ENCODE assay signal across 24 cellular contexts in genomic region chr14:37936971-37937370, GRCh38.
DNase-seq lines count a peak whose midpoint lies in the region; ATAC-seq, FAIRE-seq and TF ChIP-seq lines count a peak whose summit lies in the region.
"Had no signal": no experiment of that assay in that cellular context is flagged by ENCODE, and none has a peak within 500 bp of the region (broad histone marks: within the 10 kb centered on the region; RNA-seq: fewer than 3 reads in every experiment).

No MANE protein-coding gene starts in this region.

- CTCF ChIA-PET in endothelial cell of umbilical vein (lab: Charles Lee), result interaction anchor here (1.4 kb wide), 1 partner anchor 9 kb away, joined by 4 read pairs; no protein-coding TSS in a partner anchor

- TF ChIP-seq POLR2A in endothelial cell of umbilical vein (IDR thresholded peaks at IDR 0.05; ENCODE audit: low read depth, low read length), result no peak

- H3K9me3 ChIP-seq in endothelial cell of umbilical vein (replicated peaks; ENCODE audit: control insufficient read depth, insufficient read depth, low read length), result no peaks in the 10 kb centered on the region
- H3K9me3 ChIP-seq: A549; BE2C; BLaER1 treated with 17β-estradiol and CSF1 and Interleukin-3, amounts not matched to agents 10 nM and 100 nM had no signal

- no peak overlapping the region for H3K27ac Mint-ChIP-seq in GM23338
- H3K27ac Mint-ChIP-seq in progenitor cell of endocrine pancreas, result peak overlapping the region; percentile 53
- H3K27ac Mint-ChIP-seq in glutamatergic neuron (ENCODE audit: unreplicated experiment), result no peak overlapping the region
- H3K27ac Mint-ChIP-seq: CD14-positive monocyte; CD4-positive, alpha-beta T cell; CD8-positive, alpha-beta memory T cell; H9 had no signal

- DNase-seq in GM23338 (ENCODE audit: low spot score) (no peak), endothelial cell of umbilical vein (ENCODE audit: low read depth, low spot score) (no peak), progenitor cell of endocrine pancreas (ENCODE audit: low spot score, unreplicated experiment) (no peak), RCC 7860 (ENCODE audit: low spot score) (no peak), glutamatergic neuron (no peak)
- DNase-seq: 8988T; ACHN; AML-193; BE2C; Calu3; CD4-positive, alpha-beta T cell; CD8-positive, alpha-beta memory T cell; DMS53; DND-41; GM23248; H9 had no signal

- H3K9me1 ChIP-seq in endothelial cell of umbilical vein (replicated peaks; ENCODE audit: control insufficient read depth, extremely low read depth, insufficient read depth, low read length), result no peaks in the 10 kb centered on the region

- dilution Hi-C loops in endothelial cell of umbilical vein (cut with MboI; ENCODE audit: extremely low pct_ligation_motif_present, low sequenced_read_pairs), result no loop called here

- ATAC-seq in GM23338, result no peak
- ATAC-seq in HG03342 (IDR thresholded peaks at IDR 0.05; ENCODE audit: unreplicated experiment), result no peak
- ATAC-seq: A549, HCT116 had no signal

- no TSS peak for BruUV-seq in endothelial cell of umbilical vein (replicated peaks; lab: Mats Ljungman, UMichigan)

- H3K27me3 ChIP-seq in GM23338 (ENCODE audit: insufficient read depth) (no peaks in the 10 kb centered on the region), endothelial cell of umbilical vein (ENCODE audit: control insufficient read depth in 2 of 2, insufficient read depth in 2 of 2, low read length in 2 of 2) (no peaks in the 10 kb centered on the region)
- H3K27me3 ChIP-seq: BE2C; BLaER1 treated with 17β-estradiol and CSF1 and Interleukin-3, amounts not matched to agents 10 nM and 100 nM had no signal

- H3K79me2 ChIP-seq in GM23338 (replicated peaks; ENCODE audit: insufficient read depth) (no peaks in the 10 kb centered on the region), endothelial cell of umbilical vein (ENCODE audit: control insufficient read depth, insufficient read depth, low read length) (no peaks in the 10 kb centered on the region)

- H4K20me1 ChIP-seq in GM23338 (replicated peaks; ENCODE audit: insufficient read depth) (no peaks in the 10 kb centered on the region), endothelial cell of umbilical vein (replicated peaks; ENCODE audit: control insufficient read depth, extremely low read depth, insufficient read depth, low read length) (no peaks in the 10 kb centered on the region)
- H4K20me1 ChIP-seq: BLaER1 treated with 17β-estradiol and CSF1 and Interleukin-3, amounts not matched to agents 10 nM and 100 nM had no signal

- H3K4me2 ChIP-seq in GM23338 (no peak overlapping the region), endothelial cell of umbilical vein (ENCODE audit: insufficient read depth, low read length) (no peak overlapping the region)
- H3K4me2 ChIP-seq: A549; BLaER1 treated with 17β-estradiol and CSF1 and Interleukin-3, amounts not matched to agents 10 nM and 100 nM had no signal

- H3K36me3 ChIP-seq in GM23338 (ENCODE audit: insufficient read depth) (no peaks in the 10 kb centered on the region), endothelial cell of umbilical vein (ENCODE audit: control insufficient read depth in 2 of 2, extremely low read depth in 1 of 2, insufficient read depth in 2 of 2, low read length in 2 of 2) (no peaks in the 10 kb centered on the region)
- H3K36me3 ChIP-seq: BE2C; BLaER1 treated with 17β-estradiol and CSF1 and Interleukin-3, amounts not matched to agents 10 nM and 100 nM had no signal

- H3K9ac ChIP-seq in endothelial cell of umbilical vein (replicated peaks; ENCODE audit: extremely low read depth, insufficient read depth, low read length), result no peak overlapping the region
- H3K9ac ChIP-seq: BLaER1 treated with 17β-estradiol and CSF1 and Interleukin-3, amounts not matched to agents 10 nM and 100 nM; GM23248 had no signal

- TF ChIP-seq CTCF in GM23338 (conservative IDR thresholded peaks at IDR 0.05; ENCODE audit: low read depth in 2 of 2) (no peak), endothelial cell of umbilical vein (IDR thresholded peaks at IDR 0.05; ENCODE audit: extremely low read depth in 1 of 2, insufficient read depth in 1 of 2, low read depth in 1 of 2, low read length in 2 of 2) (no peak), progenitor cell of endocrine pancreas (IDR thresholded peaks at IDR 0.05; ENCODE audit: unreplicated experiment) (no peak), glutamatergic neuron (IDR thresholded peaks at IDR 0.05; ENCODE audit: partially characterized antibody, unreplicated experiment) (no peak)

- no peaks in the 10 kb centered on the region for H3F3A ChIP-seq in GM23338 (replicated peaks; ENCODE audit: low read depth)

- no peaks in the 10 kb centered on the region for H3K9me2 ChIP-seq in GM23338 (ENCODE audit: insufficient read depth)

- peak; percentile 38 for FAIRE-seq in endothelial cell of umbilical vein (lab: Jason Lieb, UNC)
- no peak for FAIRE-seq in RCC 7860 (lab: Jason Lieb, UNC)
- FAIRE-seq: A549, G401.6, GM12892, GM19239 had no signal

- H3K9me3 Mint-ChIP-seq in GM23338 (no peaks in the 10 kb centered on the region; the same call in 1 of the 3 replicates), progenitor cell of endocrine pancreas (ENCODE audit: low read depth) (peaks cover 3% of the 10 kb centered on the region), glutamatergic neuron (ENCODE audit: unreplicated experiment) (no peaks in the 10 kb centered on the region)
- H3K9me3 Mint-ChIP-seq: CD4-positive, alpha-beta T cell; H9 had no signal

- H3K4me3 ChIP-seq in GM23338, result no peak overlapping the region
- H3K4me3 ChIP-seq in endothelial cell of umbilical vein (replicated peaks in 1 of 3; ENCODE audit: insufficient read depth in 1 of 3, low read depth in 1 of 3, low read length in 3 of 3), result no peak overlapping the region
- H3K4me3 ChIP-seq: A549; BLaER1 treated with 17β-estradiol and CSF1 and Interleukin-3, amounts not matched to agents 10 nM and 100 nM; GM23248 had no signal

- intact Hi-C loops in endothelial cell of umbilical vein (cut with micrococcal nuclease), result no loop called here

- H3K36me3 Mint-ChIP-seq in GM23338 (ENCODE audit: low read depth) (no peaks in the 10 kb centered on the region), progenitor cell of endocrine pancreas (ENCODE audit: insufficient read depth) (no peaks in the 10 kb centered on the region), glutamatergic neuron (ENCODE audit: unreplicated experiment) (no peaks in the 10 kb centered on the region)
- H3K36me3 Mint-ChIP-seq: CD14-positive monocyte; CD8-positive, alpha-beta memory T cell had no signal

- H3K27ac ChIP-seq in GM23338 (ENCODE audit: low read depth) (no peak overlapping the region), endothelial cell of umbilical vein (ENCODE audit: insufficient read depth, low read depth, low read length) (no peak overlapping the region)
- H3K27ac ChIP-seq: A549; BLaER1 treated with 17β-estradiol and CSF1 and Interleukin-3, amounts not matched to agents 10 nM and 100 nM; GM23248 had no signal

- peaks cover 1% of the 10 kb centered on the region for H3K27me3 Mint-ChIP-seq in GM23338 (ENCODE audit: insufficient read depth, low read depth, poor library complexity)
- no peaks in the 10 kb centered on the region for H3K27me3 Mint-ChIP-seq in progenitor cell of endocrine pancreas
- H3K27me3 Mint-ChIP-seq in glutamatergic neuron (ENCODE audit: unreplicated experiment), result no peaks in the 10 kb centered on the region

- H3K4me3 Mint-ChIP-seq in GM23338 (no peak overlapping the region), progenitor cell of endocrine pancreas (ENCODE audit: low read depth) (no peak overlapping the region), glutamatergic neuron (ENCODE audit: unreplicated experiment) (no peak overlapping the region)
- H3K4me3 Mint-ChIP-seq: CD14-positive monocyte; CD4-positive, alpha-beta T cell; CD8-positive, alpha-beta memory T cell; H9 had no signal

- H3K4me1 Mint-ChIP-seq in GM23338 (no peaks in the 10 kb centered on the region; the same call in 2 of the 3 replicates), progenitor cell of endocrine pancreas (ENCODE audit: low read depth) (peaks cover 13% of the 10 kb centered on the region), glutamatergic neuron (ENCODE audit: low read depth, unreplicated experiment) (peaks cover 1% of the 10 kb centered on the region)
- H3K4me1 Mint-ChIP-seq: CD14-positive monocyte; CD8-positive, alpha-beta memory T cell had no signal

- POLR2A ChIA-PET in endothelial cell of umbilical vein (lab: Charles Lee), result no interaction called here

- H2AFZ ChIP-seq in GM23338 (peak overlapping the region; percentile 15; the same call in 1 of the 2 replicates), endothelial cell of umbilical vein (ENCODE audit: low read depth, low read length) (no peak overlapping the region)
- H2AFZ ChIP-seq: GM23248 had no signal

- peaks cover 4% of the 10 kb centered on the region; the same call in 1 of the 2 replicates for H3K4me1 ChIP-seq in GM23338 (ENCODE audit: insufficient read depth)
- no peaks in the 10 kb centered on the region for H3K4me1 ChIP-seq in endothelial cell of umbilical vein (ENCODE audit: control insufficient read depth, extremely low read depth, insufficient read depth, low read length)
- H3K4me1 ChIP-seq: A549; BLaER1 treated with 17β-estradiol and CSF1 and Interleukin-3, amounts not matched to agents 10 nM and 100 nM had no signal

TF ChIP-seq in GM23338, 12 proteins besides CTCF, POLR2A, EP300 and RAD21 (continues in another document):
- TF ChIP-seq EZH2phosphoT487 (IDR thresholded peaks at IDR 0.05; ENCODE audit: unreplicated experiment) (no peak), NANOG (IDR thresholded peaks at IDR 0.05; ENCODE audit: borderline replicate concordance) (no peak), JUNB (IDR thresholded peaks at IDR 0.05; ENCODE audit: unreplicated experiment) (no peak)

TF ChIP-seq in endothelial cell of umbilical vein, 7 proteins besides CTCF, POLR2A, EP300 and RAD21:
- TF ChIP-seq EZH2 (IDR thresholded peaks at IDR 0.05; ENCODE audit: borderline replicate concordance, low read depth, low read length, severe bottlenecking) (no peak), POLR2AphosphoS5 (IDR thresholded peaks at IDR 0.05; ENCODE audit: insufficient read depth, low read depth, low read length) (no peak), FOS (IDR thresholded peaks at IDR 0.05; ENCODE audit: borderline replicate concordance, insufficient read depth, low read length) (no peak), MAX (IDR thresholded peaks at IDR 0.05; ENCODE audit: insufficient read depth, insufficient read length) (no peak), GATA2 (IDR thresholded peaks at IDR 0.05; ENCODE audit: insufficient read depth, insufficient read length, low read depth, low read length) (no peak), MYC (IDR thresholded peaks at IDR 0.05; ENCODE audit: low read depth, low read length) (no peak), JUN (IDR thresholded peaks at IDR 0.05; ENCODE audit: borderline replicate concordance, insufficient read depth, insufficient read length, low read depth) (no peak)
